ENCODE assay signal across 8 cellular contexts in genomic region chr9:73154271-73154670, GRCh38. TPM values are rescaled to one million over a fixed set of nuclear protein-coding genes. Genes with fewer than 3 reads are reported as not detected.
DNase-seq lines count a peak whose midpoint lies in the region; ATAC-seq and TF ChIP-seq lines count a peak whose summit lies in the region.

No MANE protein-coding gene starts in this region.

- H3K27me3 Mint-ChIP-seq in activated CD4-positive, alpha-beta T cell treated with anti-CD3 and anti-CD28 coated beads, Interleukin-2, amount 10 ng/mL, durations not matched to agents 24 days and 14 days = no peaks in the 10 kb centered on the region
- peaks cover 1 to 10% (median 3%) of the 10 kb centered on the region in 3 donors for H3K27me3 Mint-ChIP-seq in immature natural killer cell (ENCODE audit: low read depth in 3 of 3)

- ATAC-seq in activated naive CD4-positive, alpha-beta T cell treated with anti-CD3 and anti-CD28 coated beads, Interleukin-2, amount 50 U/mL, for 72 hours = peak in 1 of 2 donors; percentile 0

- intact Hi-C loops in activated CD4-positive, alpha-beta T cell treated with anti-CD3 and anti-CD28 coated beads, Interleukin-2, amount 10 ng/mL, durations not matched to agents 24 days and 14 days (cut with micrococcal nuclease) = loop anchor here (1.0 to 10.0 kb wide), 7 partner anchors 25 to 1933 kb away; partner anchors contain the start of genes CEMIP2, NMRK1 and OSTF1

- H3K36me3 ChIP-seq in suprapubic skin = peaks cover 11% of the 10 kb centered on the region

- no peaks in the 10 kb centered on the region for H3K9me3 ChIP-seq in suprapubic skin

- peaks cover 77% of the 10 kb centered on the region for H3K4me1 ChIP-seq in suprapubic skin

- peak overlapping the region; percentile 83 for H3K4me3 Mint-ChIP-seq in activated CD4-positive, alpha-beta T cell treated with anti-CD3 and anti-CD28 coated beads, Interleukin-2, amount 10 ng/mL, durations not matched to agents 24 days and 14 days
- H3K4me3 Mint-ChIP-seq in immature natural killer cell = peak overlapping the region; percentile 94 to 99 (median 96)

- peaks cover 3% of the 10 kb centered on the region for H3K9me3 Mint-ChIP-seq in activated CD4-positive, alpha-beta T cell treated with anti-CD3 and anti-CD28 coated beads, Interleukin-2, amount 10 ng/mL, durations not matched to agents 24 days and 14 days
- no peaks in the 10 kb centered on the region for H3K9me3 Mint-ChIP-seq in activated naive CD4-positive, alpha-beta T cell treated with anti-CD3 and anti-CD28 coated beads, Interleukin-2, amount 50 U/mL, for 72 hours
- H3K9me3 Mint-ChIP-seq in immature natural killer cell = no peaks in the 10 kb centered on the region

- peak overlapping the region; percentile 52 for H3K4me3 ChIP-seq in suprapubic skin

- 49% methylated on average over 8 of the region's 8 CpGs for whole genome bisulfite sequencing in suprapubic skin

- TF ChIP-seq EP300 in suprapubic skin (IDR thresholded peaks at IDR 0.05) = no peak

- TF ChIP-seq CTCF in suprapubic skin (IDR thresholded peaks at IDR 0.05) = no peak

- no peak for TF ChIP-seq POLR2A in suprapubic skin (IDR thresholded peaks at IDR 0.05)

- DNase-seq in activated CD4-positive, alpha-beta T cell treated with anti-CD3 and anti-CD28 coated beads, Interleukin-2, amount 10 ng/mL, durations not matched to agents 24 days and 14 days = peak; percentile 71
- no peak for DNase-seq in activated CD4-positive, alpha-beta T cell treated with anti-CD3 and anti-CD28 coated beads for 1 hour
- DNase-seq in activated naive CD4-positive, alpha-beta T cell treated with anti-CD3 and anti-CD28 coated beads, Interleukin-2, amount 50 U/mL, for 72 hours (ENCODE audit: low spot score in 2 of 2) = no peak
- peak in 1 of 3 donors; percentile 16 for DNase-seq in immature natural killer cell
- DNase-seq in suprapubic skin (ENCODE audit: low spot score in 2 of 2) = no peak
- DNase-seq in NCI-H2029 (lab: John Stamatoyannopoulos, UW) = no peak
- no peak for DNase-seq in MV-4-11 (lab: John Stamatoyannopoulos, UW)
- DNase-seq in anterior cingulate cortex (lab: John Stamatoyannopoulos, UW) = no peak

- H3K27me3 ChIP-seq in suprapubic skin = no peaks in the 10 kb centered on the region

- H3K4me1 Mint-ChIP-seq in activated CD4-positive, alpha-beta T cell treated with anti-CD3 and anti-CD28 coated beads, Interleukin-2, amount 10 ng/mL, durations not matched to agents 24 days and 14 days = peaks cover 66% of the 10 kb centered on the region
- peaks cover 72 to 99% of the 10 kb centered on the region in 2 donors for H3K4me1 Mint-ChIP-seq in immature natural killer cell

- peaks cover 23% of the 10 kb centered on the region for H3K36me3 Mint-ChIP-seq in activated CD4-positive, alpha-beta T cell treated with anti-CD3 and anti-CD28 coated beads, Interleukin-2, amount 10 ng/mL, durations not matched to agents 24 days and 14 days (ENCODE audit: low read depth)
- peaks cover 5 to 8% of the 10 kb centered on the region in 2 donors for H3K36me3 Mint-ChIP-seq in activated naive CD4-positive, alpha-beta T cell treated with anti-CD3 and anti-CD28 coated beads, Interleukin-2, amount 50 U/mL, for 72 hours
- H3K36me3 Mint-ChIP-seq in immature natural killer cell = peaks cover 11 to 31% (median 14%) of the 10 kb centered on the region in 3 donors

- peak overlapping the region; percentile 82 for H3K27ac ChIP-seq in suprapubic skin

- peak overlapping the region; percentile 86 for H3K27ac Mint-ChIP-seq in activated CD4-positive, alpha-beta T cell treated with anti-CD3 and anti-CD28 coated beads, Interleukin-2, amount 10 ng/mL, durations not matched to agents 24 days and 14 days
- H3K27ac Mint-ChIP-seq in activated naive CD4-positive, alpha-beta T cell treated with anti-CD3 and anti-CD28 coated beads, Interleukin-2, amount 50 U/mL, for 72 hours = peak overlapping the region; percentile 85 to 93
- peak overlapping the region; percentile 94 to 100 (median 99) for H3K27ac Mint-ChIP-seq in immature natural killer cell

RNA-seq across cellular contexts. Expression of gene ANXA1, which starts 2.6 kb away (rescaled TPM):
- 37.1 and 43.2 TPM in 2 replicates for total RNA-seq in activated CD4-positive, alpha-beta T cell treated with anti-CD3 and anti-CD28 coated beads, Interleukin-2, amount 10 ng/mL, durations not matched to agents 24 days and 14 days
- total RNA-seq in activated naive CD4-positive, alpha-beta T cell treated with anti-CD3 and anti-CD28 coated beads, Interleukin-2, amount 50 U/mL, for 72 hours = 10 to 100 TPM; 13.9 to 63.1 TPM
- 100 to 1,000 TPM; 426 to 769 (median 538) TPM for polyA plus RNA-seq in immature natural killer cell
- total RNA-seq in suprapubic skin = 100 to 1,000 TPM; 358 to 550 (median 501) TPM
